12 cellular contexts compared by ENCODE assay signal in the genomic region with DNA sequence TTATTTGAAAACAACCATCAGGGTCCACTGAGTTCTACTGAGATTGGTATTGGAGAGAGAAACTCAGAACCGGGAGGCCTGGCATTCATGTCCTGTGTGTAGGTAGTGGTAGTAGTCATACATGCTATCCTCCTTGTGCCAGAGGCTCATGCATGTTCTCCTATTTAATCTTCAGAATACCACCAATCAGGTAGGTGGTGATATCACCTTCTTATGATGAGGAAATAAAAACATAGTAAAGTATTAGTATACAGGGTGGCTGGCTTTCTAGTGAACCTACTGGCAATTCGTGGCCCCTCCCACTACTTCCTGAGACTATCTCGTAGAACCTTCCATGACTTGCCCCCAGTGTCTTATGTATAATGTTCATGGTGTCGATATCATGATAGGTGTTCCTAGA. TPM values are rescaled to one million over a fixed set of nuclear protein-coding genes. Genes with fewer than 3 reads are reported as not detected.
A peak's percentile ranks its signal among the peaks of the same experiment; 100 is the strongest.
DNase-seq lines count a peak whose midpoint lies in the region; ATAC-seq and TF ChIP-seq lines count a peak whose summit lies in the region.
"Had no signal": no experiment of that assay in that cellular context is flagged by ENCODE, and none has a peak within 500 bp of the region (broad histone marks: within the 10 kb centered on the region; RNA-seq: fewer than 3 reads in every experiment).

No MANE protein-coding gene starts in this region.

- intact Hi-C loops in psoas muscle (cut with DNase I) = no loop called here
- intact Hi-C loops in left ventricle myocardium inferior (cut with micrococcal nuclease) = no loop called here

- H3K4me1 ChIP-seq in psoas muscle (peaks cover 9% of the 10 kb centered on the region), left ventricle myocardium inferior (no peaks in the 10 kb centered on the region)

- no peaks in the 10 kb centered on the region for H3K27me3 ChIP-seq in psoas muscle (ENCODE audit: insufficient read depth in 3 of 3, low read length in 2 of 3)
- no peaks in the 10 kb centered on the region for H3K27me3 ChIP-seq in left ventricle myocardium inferior (ENCODE audit: low read depth)

- H3K27ac ChIP-seq in psoas muscle (peak overlapping the region; percentile 49), left ventricle myocardium inferior (replicated peaks) (no peak overlapping the region)

- WGBS in psoas muscle, 3 donors = 72 to 93% (median 76%) methylated on average over 4 of the region's 4 CpGs

- ATAC-seq in psoas muscle (no peak), GM21529 (IDR thresholded peaks at IDR 0.05; ENCODE audit: unreplicated experiment) (no peak)
- ATAC-seq: GM12878, Right ventricle myocardium inferior had no signal

- DNase-seq in NCI-H1105 treated with DMSO at 0.1 percent for 48 hours (lab: John Stamatoyannopoulos, UW) (peak; percentile 45), NCI-H1105 (lab: John Stamatoyannopoulos, UW) (no peak), NCI-H69 (lab: John Stamatoyannopoulos, UW) (peak; percentile 55), epithelial cell of esophagus (ENCODE audit: low read depth) (peak; percentile 84), psoas muscle (no peak), NCI-H226 (no peak), left ventricle myocardium inferior (no peak)
- DNase-seq: C1 segment of cervical spinal cord, DMS79 had no signal

- H3K4me3 ChIP-seq in epithelial cell of esophagus (ENCODE audit: low read length) = no peak overlapping the region
- H3K4me3 ChIP-seq in psoas muscle = no peak overlapping the region
- H3K4me3 ChIP-seq in left ventricle myocardium inferior = no peak overlapping the region
- H3K4me3 ChIP-seq: GM12878 had no signal

- TF ChIP-seq CTCF in epithelial cell of esophagus (IDR thresholded peaks at IDR 0.05; ENCODE audit: insufficient read depth, low read depth, low read length, missing control alignments) (no peak), psoas muscle (IDR thresholded peaks at IDR 0.05) (no peak), left ventricle myocardium inferior (IDR thresholded peaks at IDR 0.05; ENCODE audit: borderline replicate concordance) (no peak)

- H3K9me3 ChIP-seq in psoas muscle (no peaks in the 10 kb centered on the region), left ventricle myocardium inferior (replicated peaks) (no peaks in the 10 kb centered on the region)

- no peaks in the 10 kb centered on the region for H3K36me3 ChIP-seq in psoas muscle (ENCODE audit: insufficient read depth in 1 of 2, low read depth in 1 of 2)
- H3K36me3 ChIP-seq in left ventricle myocardium inferior = no peaks in the 10 kb centered on the region

RNA-seq across cellular contexts. Expression of a gene that starts 40.5 kb away (rescaled TPM):
- total RNA-seq in psoas muscle (1 to 10 TPM in 1 of 4 donors, under 1 TPM in 3; 0.94 to 1.3 (median 0.99) TPM), left ventricle myocardium inferior (0.60 TPM)
- polyA plus RNA-seq in psoas muscle = under 1 TPM; 0.28 to 0.95 (median 0.56) TPM

RNA-seq across cellular contexts. Expression of a gene that starts 47.4 kb away (rescaled TPM):
- 100 to 1,000 TPM; 102 to 249 (median 113) TPM for total RNA-seq in psoas muscle
- polyA plus RNA-seq in psoas muscle = 100 to 1,000 TPM in 1 of 3 donors, 10 to 100 TPM in 2; 46.0 to 202 (median 64.3) TPM
- 98.0 TPM for total RNA-seq in left ventricle myocardium inferior

Comparison
In these comparisons a context has a peak if more than half of its experiments do, and no peak if none do; other contexts are left out.
1. DNase-seq: peak in NCI-H1105 treated with DMSO at 0.1 percent for 48 hours (single experiment), NCI-H69 (single experiment) and epithelial cell of esophagus (single experiment); none in NCI-H1105 (single experiment), psoas muscle (0 of 2), NCI-H226 (single experiment) and left ventricle myocardium inferior (single experiment).